In the genomic region with DNA sequence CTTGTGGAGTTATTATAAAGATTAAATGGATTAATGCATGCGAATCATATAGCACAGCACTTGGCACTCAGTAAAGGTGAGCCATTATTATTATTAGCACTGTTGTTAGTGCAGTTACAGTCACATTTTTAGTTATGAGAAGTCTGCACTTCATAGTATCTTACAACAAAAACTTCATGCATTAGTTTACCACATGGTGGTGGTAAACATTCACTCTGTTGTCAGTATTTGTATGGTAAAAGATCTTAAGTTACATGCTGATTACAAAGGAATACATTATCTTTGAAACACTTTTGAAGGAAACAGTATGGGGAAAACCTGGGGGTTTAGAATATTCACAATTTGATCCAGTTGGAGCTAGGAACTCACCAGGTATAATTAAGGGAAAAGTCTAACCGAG, we compare ENCODE assay signal across 21 cellular contexts. TPM values are rescaled to one million over a fixed set of nuclear protein-coding genes. Genes with fewer than 3 reads are reported as not detected.
DNase-seq lines count a peak whose midpoint lies in the region; ATAC-seq and TF ChIP-seq lines count a peak whose summit lies in the region.
"Had no signal": no experiment of that assay in that cellular context is flagged by ENCODE, and none has a peak within 500 bp of the region (broad histone marks: within the 10 kb centered on the region; RNA-seq: fewer than 3 reads in every experiment).

No MANE protein-coding gene starts in this region.

- H3K36me3 Mint-ChIP-seq in chondrocyte (ENCODE audit: low read depth) (peaks cover 4% of the 10 kb centered on the region), Calu3 (ENCODE audit: insufficient read depth, unreplicated experiment) (no peaks in the 10 kb centered on the region)
- H3K36me3 Mint-ChIP-seq: natural killer cell had no signal

- H3K27me3 Mint-ChIP-seq in chondrocyte (ENCODE audit: low read depth) (no peaks in the 10 kb centered on the region), Calu3 (ENCODE audit: unreplicated experiment) (peaks cover 3% of the 10 kb centered on the region)

- H3K36me3 ChIP-seq in right lobe of liver (no peaks in the 10 kb centered on the region), transverse colon (no peaks in the 10 kb centered on the region)
- H3K36me3 ChIP-seq: thyroid gland had no signal

- DNase-seq in COLO829 (ENCODE audit: low spot score) (peak; percentile 30), LNCaP clone FGC (ENCODE audit: low read depth) (no peak), chondrocyte (ENCODE audit: low spot score) (no peak), right lobe of liver (no peak), Calu3 (no peak), NCI-H187 (lab: John Stamatoyannopoulos, UW) (no peak), transverse colon (no peak)
- DNase-seq in activated CD8-positive, alpha-beta memory T cell treated with anti-CD3 and anti-CD28 coated beads, Interleukin-2, amount 50 U/mL, for 4 hours: no peak
- DNase-seq: activated CD8-positive, alpha-beta T cell treated with anti-CD3 and anti-CD28 coated beads for 36 hours; activated T-cell treated with anti-CD3 and anti-CD28 coated beads, Interleukin-2, amount 50 U/mL, for 1 hour; amygdala; Caco-2; central memory CD4-positive, alpha-beta T cell; erythroblast; left cardiac atrium; natural killer cell; NCI-H1694; NCI-H446 treated with DMSO at 0.1 percent for 48 hours; stimulated activated CD4-positive, alpha-beta T cell treated with anti-CD3 and anti-CD28 coated beads, Interleukin-1b, Interleukin-23, amount 100 ng/mL, for 48 hours; stimulated activated naive CD4-positive, alpha-beta T cell; thyroid gland had no signal

- 64% methylated on average over 2 of the region's 2 CpGs for WGBS in right lobe of liver (ENCODE audit: insufficient coverage, low coverage, low lambda C conversion rate, missing lambda C conversion rate)
- 82 to 85% methylated on average over 2 of the region's 2 CpGs for WGBS in transverse colon (ENCODE audit: low coverage in 1 of 2), 2 donors

- H3K9me3 ChIP-seq in right lobe of liver (no peaks in the 10 kb centered on the region), transverse colon (no peaks in the 10 kb centered on the region)
- H3K9me3 ChIP-seq: thyroid gland had no signal

- no peak overlapping the region for H3K4me3 ChIP-seq in LNCaP clone FGC (ENCODE audit: low read depth, low read length)
- no peak overlapping the region for H3K4me3 ChIP-seq in right lobe of liver
- no peak overlapping the region for H3K4me3 ChIP-seq in transverse colon
- H3K4me3 ChIP-seq: thyroid gland had no signal

- in situ Hi-C loops in transverse colon (cut with MboI; ENCODE audit: low pct_ligation_motif_present in 1 of 4, low pct_unique_long_range_greater_than_20kb in 1 of 4, low sequenced_read_pairs in 3 of 4): no loop called here

- H3K27ac Mint-ChIP-seq in chondrocyte (ENCODE audit: unreplicated experiment) (no peak overlapping the region), Calu3 (ENCODE audit: unreplicated experiment) (no peak overlapping the region)
- H3K27ac Mint-ChIP-seq: activated CD8-positive, alpha-beta T cell treated with anti-CD3 and anti-CD28 coated beads for 36 hours; natural killer cell had no signal

- no peak overlapping the region for H3K27ac ChIP-seq in right lobe of liver
- no peak overlapping the region for H3K27ac ChIP-seq in transverse colon
- H3K27ac ChIP-seq: thyroid gland had no signal

- intact Hi-C loops in right lobe of liver (cut with DNase I): no loop called here
- intact Hi-C loops in Calu3 (cut with micrococcal nuclease; ENCODE audit: unreplicated experiment): no loop called here
- intact Hi-C loops in transverse colon (cut with DNase I; ENCODE audit: low total_unique reads): no loop called here

- no peak for TF ChIP-seq POLR2A in right lobe of liver (IDR thresholded peaks at IDR 0.05)
- TF ChIP-seq POLR2A in transverse colon (IDR thresholded peaks at IDR 0.05): no peak

- no peak overlapping the region for H3K4me3 Mint-ChIP-seq in chondrocyte (ENCODE audit: unreplicated experiment)
- H3K4me3 Mint-ChIP-seq in Calu3 (ENCODE audit: low read depth, unreplicated experiment): no peak overlapping the region
- H3K4me3 Mint-ChIP-seq: activated CD8-positive, alpha-beta T cell treated with anti-CD3 and anti-CD28 coated beads for 36 hours; natural killer cell had no signal

- peaks cover 5% of the 10 kb centered on the region for H3K9me3 Mint-ChIP-seq in chondrocyte (ENCODE audit: low read depth)
- H3K9me3 Mint-ChIP-seq in Calu3 (ENCODE audit: low read depth, unreplicated experiment): no peaks in the 10 kb centered on the region
- H3K9me3 Mint-ChIP-seq: activated CD8-positive, alpha-beta T cell treated with anti-CD3 and anti-CD28 coated beads for 36 hours; natural killer cell had no signal

- peak; percentile 49 to 63 (median 58) for ATAC-seq in right lobe of liver
- ATAC-seq: activated CD8-positive, alpha-beta T cell treated with anti-CD3 and anti-CD28 coated beads for 36 hours; left cardiac atrium; natural killer cell had no signal

- H3K4me1 ChIP-seq in right lobe of liver (peaks cover 0 to 22% (median 4%) of the 10 kb centered on the region in 4 donors), transverse colon (no peaks in the 10 kb centered on the region)
- H3K4me1 ChIP-seq: Caco-2, thyroid gland had no signal

- peak; percentile 44 for TF ChIP-seq CTCF in LNCaP clone FGC (IDR thresholded peaks at IDR 0.05; ENCODE audit: control insufficient read depth, extremely low read depth, insufficient read depth)
- TF ChIP-seq CTCF in chondrocyte (IDR thresholded peaks at IDR 0.05): peak; percentile 25
- peak in 2 of 4 donors; percentile 31 to 43 for TF ChIP-seq CTCF in right lobe of liver (IDR thresholded peaks at IDR 0.05)
- TF ChIP-seq CTCF in Calu3 (IDR thresholded peaks at IDR 0.05; ENCODE audit: unreplicated experiment): no peak
- TF ChIP-seq CTCF in transverse colon (IDR thresholded peaks at IDR 0.05): no peak

- H3K4me1 Mint-ChIP-seq in chondrocyte (ENCODE audit: low read depth) (no peaks in the 10 kb centered on the region), Calu3 (ENCODE audit: low read depth, unreplicated experiment) (no peaks in the 10 kb centered on the region)
- H3K4me1 Mint-ChIP-seq: natural killer cell had no signal

- BruUV-seq in Calu3 (replicated peaks; lab: Mats Ljungman, UMichigan): no TSS peak

- CTCF ChIA-PET in Calu3 (lab: Charles Lee): no interaction called here

- no peak for TF ChIP-seq EP300 in transverse colon (IDR thresholded peaks at IDR 0.05; ENCODE audit: low read depth)

- no peaks in the 10 kb centered on the region for H3K27me3 ChIP-seq in right lobe of liver
- H3K27me3 ChIP-seq in transverse colon: no peaks in the 10 kb centered on the region
- H3K27me3 ChIP-seq: thyroid gland had no signal

RNA-seq across cellular contexts. Expression of gene TMEM14A, which starts 20.8 kb away (rescaled TPM):
- total RNA-seq in chondrocyte: 21.1 to 34.4 TPM (median 25.7 TPM) in 3 replicates
- total RNA-seq in right lobe of liver: 10 to 100 TPM; 20.7 to 41.2 (median 33.3) TPM
- 28.0 and 34.6 TPM in 2 replicates for total RNA-seq in Calu3 (2022)
- total RNA-seq in transverse colon: 10 to 100 TPM in 3 of 4 donors, not detected in 1; 12.5 to 35.8 (median 19.4) TPM

Comparison
In these comparisons a context has a peak if more than half of its experiments do, and no peak if none do; other contexts are left out.
1. CTCF ChIP-seq: peak in LNCaP clone FGC (single experiment) and chondrocyte (single experiment); none in Calu3 (single experiment) and transverse colon (0 of 5).